8 cellular contexts compared by ENCODE assay signal in genomic region chr4:177047070-177047850, GRCh38.
DNase-seq lines count a peak whose midpoint lies in the region; ATAC-seq and TF ChIP-seq lines count a peak whose summit lies in the region.

No MANE protein-coding gene starts in this region.

- no peak overlapping the region for H3K18ac ChIP-seq in mesenchymal stem cell (ENCODE audit: low read depth in 1 of 2, low read length in 2 of 2)

- peak overlapping the region; percentile 49 for H3K4me2 ChIP-seq in mesenchymal stem cell (ENCODE audit: low read length, poor library complexity, severe bottlenecking)

- H3K4ac ChIP-seq in mesenchymal stem cell (ENCODE audit: low read depth in 1 of 2, low read length in 2 of 2): no peak overlapping the region

- H3K79me1 ChIP-seq in mesenchymal stem cell (replicated peaks; ENCODE audit: low read length, poor library complexity, severe bottlenecking): no peaks in the 10 kb centered on the region

- H3K14ac ChIP-seq in mesenchymal stem cell (ENCODE audit: low read length in 2 of 2): no peak overlapping the region

- no peak overlapping the region for H2BK15ac ChIP-seq in mesenchymal stem cell (ENCODE audit: low read depth, poor library complexity, severe bottlenecking)

- H2BK120ac ChIP-seq in mesenchymal stem cell (ENCODE audit: low read depth, low read length): no peak overlapping the region

- TF ChIP-seq POLR2A in GM18505 (IDR thresholded peaks at IDR 0.05; ENCODE audit: borderline replicate concordance, extremely low read depth, insufficient read depth, insufficient read length): no peak

- H3K4me3 ChIP-seq in mesenchymal stem cell (ENCODE audit: insufficient read depth in 1 of 2, low read depth in 1 of 2, low read length in 2 of 2): no peak overlapping the region

- no peaks in the 10 kb centered on the region for H3K27me3 ChIP-seq in mesenchymal stem cell (ENCODE audit: control insufficient read depth in 1 of 2, insufficient read depth in 1 of 2, low read length in 2 of 2)

- TF ChIP-seq CTCF in AG09319 (IDR thresholded peaks at IDR 0.05; ENCODE audit: low read depth, low read length): peak; percentile 81

- H3K4me1 ChIP-seq in mesenchymal stem cell (ENCODE audit: control insufficient read depth, insufficient read depth, low read depth, low read length): no peaks in the 10 kb centered on the region

- no peak overlapping the region for H2AFZ ChIP-seq in mesenchymal stem cell (ENCODE audit: low read depth, low read length)

- H3K9me3 ChIP-seq in mesenchymal stem cell (ENCODE audit: control insufficient read depth, low read length): no peaks in the 10 kb centered on the region

- H2BK12ac ChIP-seq in mesenchymal stem cell (ENCODE audit: low read length in 2 of 2): no peak overlapping the region

- peak; percentile 43 for DNase-seq in AG09319 (ENCODE audit: extremely low read depth, low read depth)
- DNase-seq in NCI-H1436 treated with DMSO at 0.1 percent for 48 hours (lab: John Stamatoyannopoulos, UW): peak; percentile 0
- DNase-seq in activated CD4-positive, CD25-positive, alpha-beta regulatory T cell treated with anti-CD3 and anti-CD28 coated beads, Interleukin-2, amount 50 U/mL, for 16 hours (ENCODE audit: low read depth, low spot score): peak; percentile 7
- DNase-seq in dermis blood vessel endothelial cell: peak; percentile 91
- peak; percentile 74 for DNase-seq in mesenchymal stem cell
- DNase-seq in stimulated activated CD8-positive, alpha-beta memory T cell treated with anti-CD3 and anti-CD28 coated beads, Interleukin-7, amount 100 ng/mL, for 48 hours (ENCODE audit: extremely low read depth in 1 of 2, low read depth in 1 of 2): peak; percentile 2 to 29

- 51% methylated on average over 8 of the region's 11 CpGs for WGBS in mesenchymal stem cell

- H4K91ac ChIP-seq in mesenchymal stem cell (ENCODE audit: low read length): no peak overlapping the region

- no peak overlapping the region for H2BK5ac ChIP-seq in mesenchymal stem cell (ENCODE audit: low read depth, low read length, poor library complexity, severe bottlenecking)

- no peak overlapping the region for H3K23ac ChIP-seq in mesenchymal stem cell (ENCODE audit: low read length in 2 of 2)

- H2AK5ac ChIP-seq in mesenchymal stem cell (ENCODE audit: low read length, severe bottlenecking): no peak overlapping the region

- no peak overlapping the region for H4K8ac ChIP-seq in mesenchymal stem cell (ENCODE audit: low read length)

- no peaks in the 10 kb centered on the region for H3K36me3 ChIP-seq in mesenchymal stem cell (ENCODE audit: control insufficient read depth in 1 of 2, insufficient read depth in 2 of 2, low read depth in 1 of 2, low read length in 2 of 2)

- no peak overlapping the region for H3K27ac ChIP-seq in mesenchymal stem cell (ENCODE audit: low read length, poor library complexity, severe bottlenecking)

- H3K9ac ChIP-seq in mesenchymal stem cell (ENCODE audit: low read length): peak overlapping the region; percentile 59

- ATAC-seq in GM18505 (IDR thresholded peaks at IDR 0.05; ENCODE audit: unreplicated experiment) (peak; percentile 67), HG02885 (IDR thresholded peaks at IDR 0.05; ENCODE audit: poor library complexity, unreplicated experiment) (peak; percentile 88)

Comparison
In these comparisons a context has a peak if more than half of its experiments do, and no peak if none do; other contexts are left out.
1. DNase-seq: peak in every context shown above with its lines; median percentile 91 in dermis blood vessel endothelial cell; 74 in mesenchymal stem cell; 43 in AG09319; 16 in stimulated activated CD8-positive, alpha-beta memory T cell treated with anti-CD3 and anti-CD28 coated beads, Interleukin-7, amount 100 ng/mL, for 48 hours; 7 in activated CD4-positive, CD25-positive, alpha-beta regulatory T cell treated with anti-CD3 and anti-CD28 coated beads, Interleukin-2, amount 50 U/mL, for 16 hours; 0 in NCI-H1436 treated with DMSO at 0.1 percent for 48 hours.